ENCODE assay signal across 1 cellular context in the genomic region with DNA sequence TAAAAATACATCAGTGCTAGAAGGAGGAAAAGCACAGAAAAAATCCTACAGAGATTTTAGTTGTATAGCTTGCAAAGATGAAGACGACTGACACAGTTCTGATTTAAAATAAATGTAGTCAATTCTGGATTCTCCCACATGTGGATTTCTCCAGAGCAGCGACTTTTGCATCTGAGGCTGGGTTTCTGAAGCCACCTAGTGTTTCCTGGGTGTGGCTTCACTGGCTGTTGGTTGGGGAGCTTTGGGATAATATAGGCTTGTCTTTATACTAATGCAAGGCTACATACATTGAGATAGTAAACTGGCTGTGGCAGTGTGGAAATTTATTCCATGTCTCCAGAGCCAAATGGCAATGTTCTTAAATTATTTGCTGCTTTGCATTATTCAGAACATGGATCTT.
TF ChIP-seq lines count a peak whose summit lies in the region.

No MANE protein-coding gene starts in this region.

TF ChIP-seq in WTC11, 78 proteins besides CTCF, POLR2A, EP300 and RAD21 (continued from another document):
- TF ChIP-seq, protein P1, sequence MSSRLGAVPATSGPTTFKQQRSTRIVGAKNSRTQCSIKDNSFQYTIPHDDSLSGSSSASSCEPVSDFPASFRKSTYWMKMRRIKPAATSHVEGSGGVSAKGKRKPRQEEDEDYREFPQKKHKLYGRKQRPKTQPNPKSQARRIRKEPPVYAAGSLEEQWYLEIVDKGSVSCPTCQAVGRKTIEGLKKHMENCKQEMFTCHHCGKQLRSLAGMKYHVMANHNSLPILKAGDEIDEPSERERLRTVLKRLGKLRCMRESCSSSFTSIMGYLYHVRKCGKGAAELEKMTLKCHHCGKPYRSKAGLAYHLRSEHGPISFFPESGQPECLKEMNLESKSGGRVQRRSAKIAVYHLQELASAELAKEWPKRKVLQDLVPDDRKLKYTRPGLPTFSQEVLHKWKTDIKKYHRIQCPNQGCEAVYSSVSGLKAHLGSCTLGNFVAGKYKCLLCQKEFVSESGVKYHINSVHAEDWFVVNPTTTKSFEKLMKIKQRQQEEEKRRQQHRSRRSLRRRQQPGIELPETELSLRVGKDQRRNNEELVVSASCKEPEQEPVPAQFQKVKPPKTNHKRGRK (CRISPR knock-in tag; IDR thresholded peaks at IDR 0.05; ENCODE audit: borderline replicate concordance): no peak
- no peak for TF ChIP-seq TCF7 (CRISPR knock-in tag; IDR thresholded peaks at IDR 0.05; ENCODE audit: low read depth)
TF ChIP-seq in WTC11: peak in this region for 0.
